Comparison of ENCODE assay signal across 17 cellular contexts in the genomic region with DNA sequence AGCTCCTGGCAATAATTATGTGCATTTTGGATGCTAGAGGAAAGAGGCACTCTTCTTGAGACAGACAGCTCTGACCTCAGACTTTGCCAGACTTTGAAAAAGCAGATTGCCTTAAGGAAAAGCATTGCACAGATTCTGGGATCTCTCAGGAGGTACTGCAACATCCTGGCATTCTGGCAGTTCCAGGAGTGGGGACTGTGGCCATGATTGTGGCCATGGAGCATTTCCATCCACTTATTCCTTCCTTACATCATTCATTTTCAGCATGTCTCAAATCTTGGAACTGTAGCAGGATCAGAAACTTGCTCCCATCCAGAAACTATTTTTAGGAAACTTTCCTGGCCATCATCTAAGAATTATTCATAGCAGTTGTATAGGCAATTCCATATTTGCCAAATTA.
DNase-seq lines count a peak whose midpoint lies in the region; ATAC-seq and TF ChIP-seq lines count a peak whose summit lies in the region.
"Had no signal": no experiment of that assay in that cellular context is flagged by ENCODE, and none has a peak within 500 bp of the region (broad histone marks: within the 10 kb centered on the region; RNA-seq: fewer than 3 reads in every experiment).

No MANE protein-coding gene starts in this region.

- H4K20me1 ChIP-seq in Karpas-422 (ENCODE audit: insufficient read depth, low read depth, low read length) = no peaks in the 10 kb centered on the region

- no peak overlapping the region for H3K4me3 Mint-ChIP-seq in CD4-positive, alpha-beta T cell
- peak overlapping the region; percentile 35 for H3K4me3 Mint-ChIP-seq in glutamatergic neuron (ENCODE audit: unreplicated experiment)

- POLR2A ChIA-PET in CD4-positive, alpha-beta T cell (lab: Charles Lee) = no interaction called here

- H3K27me3 Mint-ChIP-seq in CD4-positive, alpha-beta T cell = no peaks in the 10 kb centered on the region
- no peaks in the 10 kb centered on the region for H3K27me3 Mint-ChIP-seq in glutamatergic neuron (ENCODE audit: unreplicated experiment)

- H3K36me3 ChIP-seq in heart left ventricle = peaks cover 0 to 17% (median 14%) of the 10 kb centered on the region in 9 donors
- no peaks in the 10 kb centered on the region for H3K36me3 ChIP-seq in Karpas-422 (ENCODE audit: insufficient read depth, low read length)
- H3K36me3 ChIP-seq in effector memory CD4-positive, alpha-beta T cell (ENCODE audit: control insufficient read depth, insufficient read depth, low read length) = no peaks in the 10 kb centered on the region

- H3K79me2 ChIP-seq in Karpas-422 (ENCODE audit: low read length) = no peaks in the 10 kb centered on the region

- H3K27ac ChIP-seq in heart left ventricle (peak overlapping the region in 7 of 12 donors; percentile 10 to 50 (median 22)), right cardiac atrium (ENCODE audit: low read length) (no peak overlapping the region), angular gyrus (ENCODE audit: low read depth, low read length) (peak overlapping the region; percentile 67), Karpas-422 (ENCODE audit: low read length) (no peak overlapping the region)
- H3K27ac ChIP-seq in CD4-positive, alpha-beta T cell (ENCODE audit: low read depth, low read length) = no peak overlapping the region
- no peak overlapping the region for H3K27ac ChIP-seq in effector memory CD4-positive, alpha-beta T cell (ENCODE audit: insufficient read depth, low read length, poor library complexity, severe bottlenecking)

- H3K27ac Mint-ChIP-seq in CD4-positive, alpha-beta T cell = peak overlapping the region; percentile 18
- peak overlapping the region; percentile 79 for H3K27ac Mint-ChIP-seq in glutamatergic neuron (ENCODE audit: unreplicated experiment)

- peaks cover 17% of the 10 kb centered on the region for H3K36me3 Mint-ChIP-seq in CD4-positive, alpha-beta T cell (ENCODE audit: low read depth)
- H3K36me3 Mint-ChIP-seq in glutamatergic neuron (ENCODE audit: unreplicated experiment) = no peaks in the 10 kb centered on the region

- H3K9me3 ChIP-seq in heart left ventricle (no peaks in the 10 kb centered on the region), right cardiac atrium (ENCODE audit: control insufficient read depth, low read length) (no peaks in the 10 kb centered on the region), Karpas-422 (ENCODE audit: low read length) (no peaks in the 10 kb centered on the region)
- H3K9me3 ChIP-seq in CD4-positive, alpha-beta T cell (ENCODE audit: control insufficient read depth, low read length) = no peaks in the 10 kb centered on the region
- no peaks in the 10 kb centered on the region for H3K9me3 ChIP-seq in effector memory CD4-positive, alpha-beta T cell (ENCODE audit: control insufficient read depth, low read length)
- H3K9me3 ChIP-seq: A549, SK-N-SH had no signal

- H3K4me1 Mint-ChIP-seq in CD4-positive, alpha-beta T cell (ENCODE audit: low read depth) = peaks cover 20% of the 10 kb centered on the region
- peaks cover 25% of the 10 kb centered on the region for H3K4me1 Mint-ChIP-seq in glutamatergic neuron (ENCODE audit: low read depth, unreplicated experiment)

- H3K4me3 ChIP-seq in heart left ventricle = no peak overlapping the region
- no peak overlapping the region for H3K4me3 ChIP-seq in right cardiac atrium (ENCODE audit: low read length)
- H3K4me3 ChIP-seq in Karpas-422 (ENCODE audit: low read length) = no peak overlapping the region
- no peak overlapping the region for H3K4me3 ChIP-seq in effector memory CD4-positive, alpha-beta T cell (ENCODE audit: insufficient read depth, low read depth, low read length, poor library complexity, severe bottlenecking)
- H3K4me3 ChIP-seq: A549 had no signal

- TF ChIP-seq CTCF in heart left ventricle (IDR thresholded peaks at IDR 0.05) (no peak), glutamatergic neuron (IDR thresholded peaks at IDR 0.05; ENCODE audit: partially characterized antibody, unreplicated experiment) (no peak)
- TF ChIP-seq CTCF in CD4-positive, alpha-beta T cell (IDR thresholded peaks at IDR 0.05) = no peak

- TF ChIP-seq POLR2A in heart left ventricle (IDR thresholded peaks at IDR 0.05) = no peak

- peaks cover 0 to 16% (median 12%) of the 10 kb centered on the region in 12 donors for H3K4me1 ChIP-seq in heart left ventricle
- peaks cover 6% of the 10 kb centered on the region for H3K4me1 ChIP-seq in right cardiac atrium (ENCODE audit: control insufficient read depth, insufficient read depth, low read length)
- H3K4me1 ChIP-seq in Karpas-422 (ENCODE audit: low read length) = peaks cover 11% of the 10 kb centered on the region
- H3K4me1 ChIP-seq in effector memory CD4-positive, alpha-beta T cell (ENCODE audit: control insufficient read depth, insufficient read depth, low read length, poor library complexity, severe bottlenecking) = peaks cover 10% of the 10 kb centered on the region

- no peak for DNase-seq in heart left ventricle
- DNase-seq in right cardiac atrium = no peak
- no peak for DNase-seq in CD4-positive, alpha-beta T cell
- DNase-seq in glutamatergic neuron = no peak
- DNase-seq in Karpas-422 = no peak
- DNase-seq in effector memory CD4-positive, alpha-beta T cell = no peak
- DNase-seq: C1 segment of cervical spinal cord; H7; NCI-H1105 treated with DMSO at 0.1 percent for 48 hours; NCI-H1694 treated with DMSO at 0.1 percent for 48 hours; NCI-H748 treated with DMSO at 0.1 percent for 48 hours; NK-92 treated with Interleukin-12 subunit alpha and Interleukin-12 subunit beta, amount 100 ng/mL, for 24 hours; SHP77; SK-N-SH had no signal

- intact Hi-C loops in heart left ventricle (cut with DNase I) (loop anchor here in 2 of 10 donors (5.0 to 10.0 kb wide), 2 partner anchors 290 to 363 kb away; no protein-coding TSS in a partner anchor), right cardiac atrium (cut with DNase I) (loop anchor here in 1 of 4 donors (5.0 kb wide), 1 partner anchor 260 kb away; no protein-coding TSS in a partner anchor)
- intact Hi-C loops in CD4-positive, alpha-beta T cell (cut with DNase I, micrococcal nuclease) = no loop called here

- peak in 3 of 4 donors; percentile 36 to 75 (median 60) for ATAC-seq in heart left ventricle
- no peak for ATAC-seq in right cardiac atrium
- no peak for ATAC-seq in CD4-positive, alpha-beta T cell (ENCODE audit: poor library complexity)
- no peak for ATAC-seq in HG02870 (IDR thresholded peaks at IDR 0.05; ENCODE audit: unreplicated experiment)
- ATAC-seq: A549 had no signal

- no peaks in the 10 kb centered on the region for H3K9me2 ChIP-seq in Karpas-422 (replicated peaks; ENCODE audit: insufficient read depth, low read length)
- H3K9me2 ChIP-seq: SK-N-SH had no signal

- H3K27me3 ChIP-seq in heart left ventricle (no peaks in the 10 kb centered on the region), right cardiac atrium (ENCODE audit: control insufficient read depth, insufficient read depth) (no peaks in the 10 kb centered on the region), Karpas-422 (ENCODE audit: low read length) (no peaks in the 10 kb centered on the region)
- no peaks in the 10 kb centered on the region for H3K27me3 ChIP-seq in CD4-positive, alpha-beta T cell (ENCODE audit: control insufficient read depth, insufficient read depth, low read length)
- H3K27me3 ChIP-seq in effector memory CD4-positive, alpha-beta T cell (replicated peaks; ENCODE audit: control insufficient read depth, insufficient read depth, low read length, poor library complexity, severe bottlenecking) = no peaks in the 10 kb centered on the region

- H3K9ac ChIP-seq in Karpas-422 (ENCODE audit: low read length) = no peak overlapping the region
- H3K9ac ChIP-seq: SK-N-SH had no signal

- no peaks in the 10 kb centered on the region for H3K9me3 Mint-ChIP-seq in CD4-positive, alpha-beta T cell
- H3K9me3 Mint-ChIP-seq in glutamatergic neuron (ENCODE audit: unreplicated experiment) = peaks cover 2% of the 10 kb centered on the region

- CTCF ChIA-PET in CD4-positive, alpha-beta T cell (lab: Charles Lee) = no interaction called here

- no peak overlapping the region for H2AFZ ChIP-seq in Karpas-422 (ENCODE audit: low read length)

- H3K4me2 ChIP-seq in Karpas-422 (ENCODE audit: low read depth, low read length, poor library complexity, severe bottlenecking) = no peak overlapping the region
- H3K4me2 ChIP-seq: A549, SK-N-SH had no signal

Comparison
In these comparisons a context has a peak if more than half of its experiments do, and no peak if none do; other contexts are left out.
1. ATAC-seq: peak in heart left ventricle (3 of 4); none in right cardiac atrium (0 of 2), CD4-positive, alpha-beta T cell (single experiment) and HG02870 (single experiment).
2. H3K27ac ChIP-seq: peak in heart left ventricle (7 of 12) and angular gyrus (single experiment); none in right cardiac atrium (single experiment), CD4-positive, alpha-beta T cell (single experiment), Karpas-422 (single experiment) and effector memory CD4-positive, alpha-beta T cell (single experiment).